In the genomic region with DNA sequence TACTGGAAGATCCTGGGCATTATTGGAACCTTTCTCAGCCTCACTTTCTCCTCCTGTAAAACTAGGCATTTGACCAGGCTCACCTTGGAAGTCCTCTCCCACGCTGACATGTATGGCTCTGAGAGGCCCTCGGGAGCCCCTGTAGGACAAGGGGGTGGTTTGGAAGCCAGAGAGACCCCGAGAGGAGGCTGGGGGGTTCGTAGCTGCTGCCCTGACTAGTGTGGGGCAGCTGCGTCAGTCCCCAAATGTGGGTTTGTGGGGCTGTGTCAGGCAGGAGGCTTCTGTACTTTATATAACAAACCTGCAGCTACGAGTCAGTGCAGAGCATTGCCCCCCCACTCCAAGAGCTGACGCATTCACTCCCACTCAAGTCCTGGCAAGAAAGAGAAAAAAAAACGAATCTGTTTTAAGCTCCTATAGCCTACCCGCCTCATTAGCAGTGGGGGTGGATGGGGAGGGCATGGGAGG, we compare ENCODE assay signal across 1 cellular context.
TF ChIP-seq lines count a peak whose summit lies in the region.

No MANE protein-coding gene starts in this region.

TF ChIP-seq in GM12878, 131 proteins besides CTCF, POLR2A, EP300 and RAD21:
- TF ChIP-seq, protein P1, sequence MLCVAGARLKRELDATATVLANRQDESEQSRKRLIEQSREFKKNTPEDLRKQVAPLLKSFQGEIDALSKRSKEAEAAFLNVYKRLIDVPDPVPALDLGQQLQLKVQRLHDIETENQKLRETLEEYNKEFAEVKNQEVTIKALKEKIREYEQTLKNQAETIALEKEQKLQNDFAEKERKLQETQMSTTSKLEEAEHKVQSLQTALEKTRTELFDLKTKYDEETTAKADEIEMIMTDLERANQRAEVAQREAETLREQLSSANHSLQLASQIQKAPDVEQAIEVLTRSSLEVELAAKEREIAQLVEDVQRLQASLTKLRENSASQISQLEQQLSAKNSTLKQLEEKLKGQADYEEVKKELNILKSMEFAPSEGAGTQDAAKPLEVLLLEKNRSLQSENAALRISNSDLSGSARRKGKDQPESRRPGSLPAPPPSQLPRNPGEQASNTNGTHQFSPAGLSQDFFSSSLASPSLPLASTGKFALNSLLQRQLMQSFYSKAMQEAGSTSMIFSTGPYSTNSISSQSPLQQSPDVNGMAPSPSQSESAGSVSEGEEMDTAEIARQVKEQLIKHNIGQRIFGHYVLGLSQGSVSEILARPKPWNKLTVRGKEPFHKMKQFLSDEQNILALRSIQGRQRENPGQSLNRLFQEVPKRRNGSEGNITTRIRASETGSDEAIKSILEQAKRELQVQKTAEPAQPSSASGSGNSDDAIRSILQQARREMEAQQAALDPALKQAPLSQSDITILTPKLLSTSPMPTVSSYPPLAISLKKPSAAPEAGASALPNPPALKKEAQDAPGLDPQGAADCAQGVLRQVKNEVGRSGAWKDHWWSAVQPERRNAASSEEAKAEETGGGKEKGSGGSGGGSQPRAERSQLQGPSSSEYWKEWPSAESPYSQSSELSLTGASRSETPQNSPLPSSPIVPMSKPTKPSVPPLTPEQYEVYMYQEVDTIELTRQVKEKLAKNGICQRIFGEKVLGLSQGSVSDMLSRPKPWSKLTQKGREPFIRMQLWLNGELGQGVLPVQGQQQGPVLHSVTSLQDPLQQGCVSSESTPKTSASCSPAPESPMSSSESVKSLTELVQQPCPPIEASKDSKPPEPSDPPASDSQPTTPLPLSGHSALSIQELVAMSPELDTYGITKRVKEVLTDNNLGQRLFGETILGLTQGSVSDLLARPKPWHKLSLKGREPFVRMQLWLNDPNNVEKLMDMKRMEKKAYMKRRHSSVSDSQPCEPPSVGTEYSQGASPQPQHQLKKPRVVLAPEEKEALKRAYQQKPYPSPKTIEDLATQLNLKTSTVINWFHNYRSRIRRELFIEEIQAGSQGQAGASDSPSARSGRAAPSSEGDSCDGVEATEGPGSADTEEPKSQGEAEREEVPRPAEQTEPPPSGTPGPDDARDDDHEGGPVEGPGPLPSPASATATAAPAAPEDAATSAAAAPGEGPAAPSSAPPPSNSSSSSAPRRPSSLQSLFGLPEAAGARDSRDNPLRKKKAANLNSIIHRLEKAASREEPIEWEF (IDR thresholded peaks at IDR 0.05; ENCODE audit: insufficient replicate concordance, low read depth, low read length) = no peak
- TF ChIP-seq BRCA1 (IDR thresholded peaks at IDR 0.05; ENCODE audit: low read depth, low read length) (no peak), SIX5 (IDR thresholded peaks at IDR 0.05; ENCODE audit: low read depth, low read length, severe bottlenecking) (no peak), ZBED1 (IDR thresholded peaks at IDR 0.05; ENCODE audit: borderline replicate concordance) (no peak), EGR1 (IDR thresholded peaks at IDR 0.05; ENCODE audit: borderline replicate concordance in 1 of 2, low read depth in 2 of 2, low read length in 2 of 2) (0 out of 3 replicates have a peak, but pooled peaks of 1 of the 2 experiments have one; percentile 25), HDAC2 (IDR thresholded peaks at IDR 0.05) (no peak), SMC3 (IDR thresholded peaks at IDR 0.05; ENCODE audit: borderline replicate concordance, low read length) (0 out of 2 replicates have a peak, but pooled peaks have one; percentile 10), ESRRA (IDR thresholded peaks at IDR 0.05; ENCODE audit: low read length) (no peak), EED (IDR thresholded peaks at IDR 0.05; ENCODE audit: low read depth) (no peak), ZNF384 (IDR thresholded peaks at IDR 0.05; ENCODE audit: borderline replicate concordance, low read depth, low read length) (peak; percentile 48; the same call in 1 of the 2 replicates), CHD4 (IDR thresholded peaks at IDR 0.05) (no peak), KDM1A (IDR thresholded peaks at IDR 0.05; ENCODE audit: borderline replicate concordance) (no peak), POU2F2 (IDR thresholded peaks at IDR 0.05; ENCODE audit: borderline replicate concordance, low read depth, low read length) (no peak), RAD51 (IDR thresholded peaks at IDR 0.05) (no peak), ZSCAN29 (IDR thresholded peaks at IDR 0.05) (0 out of 2 replicates have a peak, but pooled peaks have one; percentile 61), ZNF207 (IDR thresholded peaks at IDR 0.05; ENCODE audit: borderline replicate concordance) (no peak), TARDBP (IDR thresholded peaks at IDR 0.05; ENCODE audit: borderline replicate concordance) (no peak), CHD2 (IDR thresholded peaks at IDR 0.05; ENCODE audit: borderline replicate concordance, low read depth, low read length) (no peak), NFYA (IDR thresholded peaks at IDR 0.05; ENCODE audit: borderline replicate concordance, low read depth, low read length) (no peak)
- TF ChIP-seq, protein P2, sequence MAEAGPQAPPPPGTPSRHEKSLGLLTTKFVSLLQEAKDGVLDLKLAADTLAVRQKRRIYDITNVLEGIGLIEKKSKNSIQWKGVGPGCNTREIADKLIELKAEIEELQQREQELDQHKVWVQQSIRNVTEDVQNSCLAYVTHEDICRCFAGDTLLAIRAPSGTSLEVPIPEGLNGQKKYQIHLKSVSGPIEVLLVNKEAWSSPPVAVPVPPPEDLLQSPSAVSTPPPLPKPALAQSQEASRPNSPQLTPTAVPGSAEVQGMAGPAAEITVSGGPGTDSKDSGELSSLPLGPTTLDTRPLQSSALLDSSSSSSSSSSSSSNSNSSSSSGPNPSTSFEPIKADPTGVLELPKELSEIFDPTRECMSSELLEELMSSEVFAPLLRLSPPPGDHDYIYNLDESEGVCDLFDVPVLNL (IDR thresholded peaks at IDR 0.05; ENCODE audit: low read depth, low read length) = no peak
- TF ChIP-seq, protein P3, sequence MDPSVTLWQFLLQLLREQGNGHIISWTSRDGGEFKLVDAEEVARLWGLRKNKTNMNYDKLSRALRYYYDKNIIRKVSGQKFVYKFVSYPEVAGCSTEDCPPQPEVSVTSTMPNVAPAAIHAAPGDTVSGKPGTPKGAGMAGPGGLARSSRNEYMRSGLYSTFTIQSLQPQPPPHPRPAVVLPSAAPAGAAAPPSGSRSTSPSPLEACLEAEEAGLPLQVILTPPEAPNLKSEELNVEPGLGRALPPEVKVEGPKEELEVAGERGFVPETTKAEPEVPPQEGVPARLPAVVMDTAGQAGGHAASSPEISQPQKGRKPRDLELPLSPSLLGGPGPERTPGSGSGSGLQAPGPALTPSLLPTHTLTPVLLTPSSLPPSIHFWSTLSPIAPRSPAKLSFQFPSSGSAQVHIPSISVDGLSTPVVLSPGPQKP (IDR thresholded peaks at IDR 0.05; ENCODE audit: low read depth, low read length) = no peak
TF ChIP-seq in GM12878: peak in this region for 4.
